Comparison of ENCODE assay signal across 15 cellular contexts in genomic region chr3:163508212-163508611, GRCh38.
DNase-seq lines count a peak whose midpoint lies in the region; ATAC-seq and FAIRE-seq lines count a peak whose summit lies in the region.
"Had no signal": no experiment of that assay in that cellular context is flagged by ENCODE, and none has a peak within 500 bp of the region (broad histone marks: within the 10 kb centered on the region; RNA-seq: fewer than 3 reads in every experiment).

No MANE protein-coding gene starts in this region.

- DNase-seq in DMS 273 (lab: John Stamatoyannopoulos, UW; ENCODE audit: unreplicated experiment) (peak; percentile 39), HTR-8/SVneo (ENCODE audit: insufficient read length, low spot score) (no peak), NCI-H2171 (lab: John Stamatoyannopoulos, UW) (peak; percentile 1), SHP77 treated with DMSO at 0.1 percent for 48 hours (lab: John Stamatoyannopoulos, UW) (peak; percentile 14), SKM-1 (lab: John Stamatoyannopoulos, UW; ENCODE audit: unreplicated experiment) (no peak), hippocampal formation (lab: John Stamatoyannopoulos, UW) (no peak)
- DNase-seq in stimulated activated naive CD4-positive, alpha-beta T cell (lab: John Stamatoyannopoulos, UW) = no peak
- DNase-seq: ACHN; CD4-positive, alpha-beta T cell; MM.1S; NCI-H1436; NCI-H526 treated with DMSO at 0.1 percent for 48 hours; T1000 had no signal

- peak; percentile 33 for FAIRE-seq in HTR-8/SVneo (lab: Jason Lieb, UNC)
- FAIRE-seq: HepG2 had no signal

- no peak for ATAC-seq in GM19395 (IDR thresholded peaks at IDR 0.05; ENCODE audit: unreplicated experiment)
- ATAC-seq: HepG2 had no signal

Comparison
In these comparisons a context has a peak if more than half of its experiments do, and no peak if none do; other contexts are left out.
1. DNase-seq: peak in DMS 273 (single experiment), NCI-H2171 (single experiment) and SHP77 treated with DMSO at 0.1 percent for 48 hours (single experiment); none in HTR-8/SVneo (single experiment), SKM-1 (single experiment), stimulated activated naive CD4-positive, alpha-beta T cell (0 of 6) and hippocampal formation (0 of 2).